In the genomic region with DNA sequence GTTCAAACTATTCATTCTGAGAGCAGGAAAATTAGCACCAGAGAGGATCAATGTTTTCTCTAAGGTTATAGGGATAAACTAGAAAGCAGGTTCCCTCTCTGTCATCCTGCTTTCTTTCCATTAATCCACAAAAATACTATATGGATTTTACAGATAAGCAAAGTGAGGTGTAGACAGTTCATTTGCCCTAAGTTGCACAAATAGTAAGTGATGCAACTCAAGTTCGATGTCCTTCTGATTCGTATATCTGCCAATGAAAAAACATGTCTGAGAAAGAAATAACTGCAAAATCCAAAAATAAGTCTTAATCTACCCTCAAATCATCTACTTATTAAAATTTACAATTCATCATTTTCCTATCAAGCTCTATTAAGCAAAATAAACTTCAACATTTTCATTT, we compare ENCODE assay signal across 15 cellular contexts.
A peak's percentile ranks its signal among the peaks of the same experiment; 100 is the strongest.
DNase-seq lines count a peak whose midpoint lies in the region; ATAC-seq, FAIRE-seq and TF ChIP-seq lines count a peak whose summit lies in the region.
"Had no signal": no experiment of that assay in that cellular context is flagged by ENCODE, and none has a peak within 500 bp of the region (broad histone marks: within the 10 kb centered on the region; RNA-seq: fewer than 3 reads in every experiment).

No MANE protein-coding gene starts in this region.

- H3K27me3 ChIP-seq in A673 (replicated peaks; ENCODE audit: insufficient read depth, low read depth, low read length, poor library complexity) (no peaks in the 10 kb centered on the region), Loucy (ENCODE audit: insufficient read depth, low read length, poor library complexity, severe bottlenecking) (no peaks in the 10 kb centered on the region), neural progenitor cell (no peaks in the 10 kb centered on the region), small intestine (ENCODE audit: control insufficient read depth in 2 of 2, insufficient read depth in 2 of 2, low read length in 2 of 2) (no peaks in the 10 kb centered on the region)

- H3K27ac Mint-ChIP-seq in dendritic cell treated with granulocyte-macrophage colony-stimulating factor and Interleukin-4, amounts not matched to agents 40 ng/mL and 50 ng/mL, for 4 days, result peak overlapping the region; percentile 62
- H3K27ac Mint-ChIP-seq in neural progenitor cell, result no peak overlapping the region
- H3K27ac Mint-ChIP-seq: CD4-positive, alpha-beta T cell had no signal

- peak overlapping the region; percentile 65; the same call in 1 of the 2 replicates for H2AFZ ChIP-seq in Loucy (ENCODE audit: low read length)
- peak overlapping the region; percentile 59 for H2AFZ ChIP-seq in neural progenitor cell (replicated peaks)

- H3K9me3 ChIP-seq in A673 (ENCODE audit: low read depth, low read length, poor library complexity, severe bottlenecking) (no peaks in the 10 kb centered on the region), Loucy (ENCODE audit: insufficient read depth, low read depth, low read length) (no peaks in the 10 kb centered on the region), neural progenitor cell (ENCODE audit: low read depth) (no peaks in the 10 kb centered on the region), small intestine (ENCODE audit: control insufficient read depth, low read depth) (no peaks in the 10 kb centered on the region)
- H3K9me3 ChIP-seq: Caco-2 had no signal

- H3K9me3 Mint-ChIP-seq in dendritic cell treated with granulocyte-macrophage colony-stimulating factor and Interleukin-4, amounts not matched to agents 40 ng/mL and 50 ng/mL, for 4 days, result no peaks in the 10 kb centered on the region
- no peaks in the 10 kb centered on the region for H3K9me3 Mint-ChIP-seq in neural progenitor cell
- H3K9me3 Mint-ChIP-seq: CD4-positive, alpha-beta T cell had no signal

- TF ChIP-seq CTCF in A673 (conservative IDR thresholded peaks at IDR 0.05; ENCODE audit: low read depth, low read length), result no peak
- TF ChIP-seq CTCF in Loucy (conservative IDR thresholded peaks at IDR 0.05; ENCODE audit: low read length), result no peak
- TF ChIP-seq CTCF in neural progenitor cell (IDR thresholded peaks at IDR 0.05), result no peak

- intact Hi-C loops in A673 (cut with micrococcal nuclease; ENCODE audit: unreplicated experiment), result loop anchor here (5.0 to 10.0 kb wide), 2 partner anchors 119 to 182 kb away; no protein-coding TSS in a partner anchor
- intact Hi-C loops in dendritic cell treated with granulocyte-macrophage colony-stimulating factor and Interleukin-4, amounts not matched to agents 40 ng/mL and 50 ng/mL, for 4 days (cut with micrococcal nuclease), result loop anchor here (10.0 kb wide), 1 partner anchor 119 kb away; no protein-coding TSS in a partner anchor

- H3F3A ChIP-seq in Loucy (ENCODE audit: low read depth), result no peaks in the 10 kb centered on the region
- no peaks in the 10 kb centered on the region for H3F3A ChIP-seq in neural progenitor cell (ENCODE audit: low read depth)

- H3K79me2 ChIP-seq in Loucy (ENCODE audit: insufficient read depth, low read length), result no peaks in the 10 kb centered on the region
- no peaks in the 10 kb centered on the region for H3K79me2 ChIP-seq in neural progenitor cell (ENCODE audit: low read depth)

- CTCF ChIA-PET in A673 (lab: Charles Lee), result no interaction called here
- CTCF ChIA-PET in HEK293T (lab: Yijun Ruan, JAX), result no interaction called here

- H3K36me3 ChIP-seq in A673 (ENCODE audit: insufficient read depth, low read length, poor library complexity, severe bottlenecking) (no peaks in the 10 kb centered on the region), Loucy (ENCODE audit: insufficient read depth, low read length) (no peaks in the 10 kb centered on the region), neural progenitor cell (no peaks in the 10 kb centered on the region), small intestine (ENCODE audit: control insufficient read depth in 2 of 2, insufficient read depth in 2 of 2, low read length in 2 of 2) (no peaks in the 10 kb centered on the region)

- H3K9ac ChIP-seq in Loucy (ENCODE audit: low read depth, low read length, poor library complexity, severe bottlenecking) (no peak overlapping the region), neural progenitor cell (no peak overlapping the region)
- H3K9ac ChIP-seq: KMS-11 had no signal

- 63 to 81% (median 77%) methylated on average over 2 of the region's 2 CpGs for WGBS in small intestine, 3 donors

- H3K4me3 ChIP-seq in A673 (ENCODE audit: low read depth, low read length, poor library complexity, severe bottlenecking) (no peak overlapping the region), Loucy (ENCODE audit: low read length, poor library complexity, severe bottlenecking) (no peak overlapping the region), neural progenitor cell (no peak overlapping the region), small intestine (ENCODE audit: low read depth in 1 of 2, low read length in 2 of 2) (no peak overlapping the region)

- no peaks in the 10 kb centered on the region for H4K20me1 ChIP-seq in Loucy (ENCODE audit: insufficient read depth, low read length, poor library complexity, severe bottlenecking)
- H4K20me1 ChIP-seq in neural progenitor cell (ENCODE audit: low read depth), result no peaks in the 10 kb centered on the region

- H3K4me2 ChIP-seq in Loucy (ENCODE audit: low read depth, low read length, poor library complexity, severe bottlenecking), result no peak overlapping the region
- no peak overlapping the region for H3K4me2 ChIP-seq in neural progenitor cell
- H3K4me2 ChIP-seq: KMS-11 had no signal

- H3K4me1 ChIP-seq in A673 (ENCODE audit: insufficient read depth, low read length, poor library complexity, severe bottlenecking) (peaks cover 7% of the 10 kb centered on the region), Loucy (ENCODE audit: insufficient read depth, low read length, poor library complexity, severe bottlenecking) (no peaks in the 10 kb centered on the region), neural progenitor cell (no peaks in the 10 kb centered on the region), small intestine (ENCODE audit: control insufficient read depth in 2 of 2, insufficient read depth in 1 of 2, low read depth in 1 of 2, low read length in 1 of 2) (no peaks in the 10 kb centered on the region)

- POLR2A ChIA-PET in A673 (lab: Charles Lee; ENCODE audit: low non-redundant PET) (no interaction called here), HEK293T (lab: Yijun Ruan, JAX) (no interaction called here)

- H3K4me3 Mint-ChIP-seq in dendritic cell treated with granulocyte-macrophage colony-stimulating factor and Interleukin-4, amounts not matched to agents 40 ng/mL and 50 ng/mL, for 4 days, result no peak overlapping the region
- H3K4me3 Mint-ChIP-seq in neural progenitor cell, result no peak overlapping the region
- H3K4me3 Mint-ChIP-seq: CD4-positive, alpha-beta T cell had no signal

- BruUV-seq in A673 (replicated peaks; lab: Mats Ljungman, UMichigan), result no TSS peak

- H3K27ac ChIP-seq in A673 (ENCODE audit: low read depth, low read length, poor library complexity, severe bottlenecking) (peak overlapping the region; percentile 21), neural progenitor cell (no peak overlapping the region), small intestine (ENCODE audit: low read depth in 1 of 2, low read length in 1 of 2) (no peak overlapping the region)
- H3K27ac ChIP-seq: C4-2B, KMS-11 had no signal

- no peaks in the 10 kb centered on the region for H3K36me3 Mint-ChIP-seq in dendritic cell treated with granulocyte-macrophage colony-stimulating factor and Interleukin-4, amounts not matched to agents 40 ng/mL and 50 ng/mL, for 4 days (ENCODE audit: low read depth)
- no peaks in the 10 kb centered on the region for H3K36me3 Mint-ChIP-seq in neural progenitor cell

- FAIRE-seq in small intestine (lab: Jason Lieb, UNC), result no peak
- FAIRE-seq: D721Med, H54 had no signal

- H3K9me2 ChIP-seq in Loucy (replicated peaks; ENCODE audit: low read depth, low read length), result no peaks in the 10 kb centered on the region

- DNase-seq in A673 (ENCODE audit: low spot score), result no peak
- no peak for DNase-seq in neural progenitor cell (ENCODE audit: low spot score)
- no peak for DNase-seq in HEK293T (ENCODE audit: extremely low spot score)
- no peak for DNase-seq in small intestine
- DNase-seq: GDM1 had no signal

- ATAC-seq in HG02981 (IDR thresholded peaks at IDR 0.05; ENCODE audit: unreplicated experiment), result no peak
- ATAC-seq in HG02571 (IDR thresholded peaks at IDR 0.05; ENCODE audit: unreplicated experiment), result no peak

- H3K27me3 Mint-ChIP-seq in dendritic cell treated with granulocyte-macrophage colony-stimulating factor and Interleukin-4, amounts not matched to agents 40 ng/mL and 50 ng/mL, for 4 days, result no peaks in the 10 kb centered on the region
- no peaks in the 10 kb centered on the region for H3K27me3 Mint-ChIP-seq in neural progenitor cell (ENCODE audit: insufficient read depth, low read depth)

- peaks cover 5% of the 10 kb centered on the region for H3K4me1 Mint-ChIP-seq in dendritic cell treated with granulocyte-macrophage colony-stimulating factor and Interleukin-4, amounts not matched to agents 40 ng/mL and 50 ng/mL, for 4 days (ENCODE audit: low read depth)
- no peaks in the 10 kb centered on the region for H3K4me1 Mint-ChIP-seq in neural progenitor cell

TF ChIP-seq in HEK293T, 16 proteins besides CTCF, POLR2A, EP300 and RAD21:
- no peak for TF ChIP-seq FOXM1 (IDR thresholded peaks at IDR 0.05; ENCODE audit: borderline replicate concordance)
- no peak for TF ChIP-seq FOXA1 (IDR thresholded peaks at IDR 0.05)
- TF ChIP-seq ZNF384 (IDR thresholded peaks at IDR 0.05), result no peak
- no peak for TF ChIP-seq L3MBTL2 (conservative IDR thresholded peaks at IDR 0.05)
- TF ChIP-seq SP1 (IDR thresholded peaks at IDR 0.05), result no peak
- TF ChIP-seq NFRKB (IDR thresholded peaks at IDR 0.05), result no peak
- no peak for TF ChIP-seq ELF4 (IDR thresholded peaks at IDR 0.05)
- TF ChIP-seq BHLHE40 (IDR thresholded peaks at IDR 0.05; ENCODE audit: borderline replicate concordance), result no peak
- TF ChIP-seq TARDBP (IDR thresholded peaks at IDR 0.05), result no peak
- no peak for TF ChIP-seq SUZ12 (IDR thresholded peaks at IDR 0.05)
- TF ChIP-seq, protein P1, sequence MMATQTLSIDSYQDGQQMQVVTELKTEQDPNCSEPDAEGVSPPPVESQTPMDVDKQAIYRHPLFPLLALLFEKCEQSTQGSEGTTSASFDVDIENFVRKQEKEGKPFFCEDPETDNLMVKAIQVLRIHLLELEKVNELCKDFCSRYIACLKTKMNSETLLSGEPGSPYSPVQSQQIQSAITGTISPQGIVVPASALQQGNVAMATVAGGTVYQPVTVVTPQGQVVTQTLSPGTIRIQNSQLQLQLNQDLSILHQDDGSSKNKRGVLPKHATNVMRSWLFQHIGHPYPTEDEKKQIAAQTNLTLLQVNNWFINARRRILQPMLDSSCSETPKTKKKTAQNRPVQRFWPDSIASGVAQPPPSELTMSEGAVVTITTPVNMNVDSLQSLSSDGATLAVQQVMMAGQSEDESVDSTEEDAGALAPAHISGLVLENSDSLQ (IDR thresholded peaks at IDR 0.05), result no peak
